In genomic region chr12:21690704-21691368, GRCh38 we compare ENCODE assay signal across 21 cellular contexts. TPM values are rescaled to one million over a fixed set of nuclear protein-coding genes. Genes with fewer than 3 reads are reported as not detected.
DNase-seq lines count a peak whose midpoint lies in the region; ATAC-seq and TF ChIP-seq lines count a peak whose summit lies in the region.
"Had no signal": no experiment of that assay in that cellular context is flagged by ENCODE, and none has a peak within 500 bp of the region (broad histone marks: within the 10 kb centered on the region; RNA-seq: fewer than 3 reads in every experiment).

No MANE protein-coding gene starts in this region.

- intact Hi-C loops in activated CD4-positive, alpha-beta T cell treated with anti-CD3 and anti-CD28 coated beads, Interleukin-2, amount 10 ng/mL, durations not matched to agents 24 days and 14 days (cut with micrococcal nuclease), result no loop called here

- H3K27me3 Mint-ChIP-seq in activated CD4-positive, alpha-beta T cell treated with anti-CD3 and anti-CD28 coated beads, Interleukin-2, amount 10 ng/mL, durations not matched to agents 24 days and 14 days, result peaks cover 2% of the 10 kb centered on the region
- no peaks in the 10 kb centered on the region for H3K27me3 Mint-ChIP-seq in activated naive CD4-positive, alpha-beta T cell treated with anti-CD3 and anti-CD28 coated beads, Interleukin-2, amount 50 U/mL, for 24 hours
- H3K27me3 Mint-ChIP-seq in activated T-helper 17 cell treated with anti-CD3 and anti-CD28 coated beads, Interleukin-2, amount 50 U/mL, for 72 hours, result no peaks in the 10 kb centered on the region
- no peaks in the 10 kb centered on the region for H3K27me3 Mint-ChIP-seq in naive thymus-derived CD8-positive, alpha-beta T cell

- no peak for TF ChIP-seq POLR2A in GM18505 (IDR thresholded peaks at IDR 0.05; ENCODE audit: borderline replicate concordance, extremely low read depth, insufficient read depth, insufficient read length)

- no peak for DNase-seq in activated CD4-positive, alpha-beta T cell treated with anti-CD3 and anti-CD28 coated beads, Interleukin-2, amount 10 ng/mL, durations not matched to agents 24 days and 14 days
- no peak for DNase-seq in activated CD4-positive, alpha-beta T cell treated with anti-CD3 and anti-CD28 coated beads, Interleukin-2, amount 50 U/mL, for 48 hours
- no peak for DNase-seq in activated naive CD4-positive, alpha-beta T cell treated with anti-CD3 and anti-CD28 coated beads, Interleukin-2, amount 50 U/mL, for 16 hours
- peak in 3 of 10 donors; percentile 27 to 57 (median 57) for DNase-seq in naive thymus-derived CD8-positive, alpha-beta T cell
- DNase-seq in germinal center (ENCODE audit: low spot score), result no peak
- DNase-seq: AML-193, C1 segment of cervical spinal cord, COR-L47, DMS79, H7, Karpas-422, MV-4-11, NCI-H1694, NCI-H2081 treated with DMSO at 0.1 percent for 48 hours, NCI-H2171 treated with DMSO at 0.1 percent for 48 hours, NCI-H524 treated with DMSO at 0.1 percent for 48 hours, NCI-H82 had no signal

- peak overlapping the region; percentile 5 for H3K4me3 Mint-ChIP-seq in activated CD4-positive, alpha-beta T cell treated with anti-CD3 and anti-CD28 coated beads, Interleukin-2, amount 10 ng/mL, durations not matched to agents 24 days and 14 days
- peak overlapping the region; percentile 3 for H3K4me3 Mint-ChIP-seq in activated naive CD4-positive, alpha-beta T cell treated with anti-CD3 and anti-CD28 coated beads, Interleukin-2, amount 50 U/mL, for 24 hours
- H3K4me3 Mint-ChIP-seq in activated T-helper 17 cell treated with anti-CD3 and anti-CD28 coated beads, Interleukin-2, amount 50 U/mL, for 72 hours, result peak overlapping the region; percentile 2
- H3K4me3 Mint-ChIP-seq in naive thymus-derived CD8-positive, alpha-beta T cell, result peak overlapping the region in 9 of 10 donors; percentile 6 to 65 (median 42)

- H3K27ac Mint-ChIP-seq in activated CD4-positive, alpha-beta T cell treated with anti-CD3 and anti-CD28 coated beads, Interleukin-2, amount 10 ng/mL, durations not matched to agents 24 days and 14 days, result peak overlapping the region; percentile 25
- H3K27ac Mint-ChIP-seq in activated naive CD4-positive, alpha-beta T cell treated with anti-CD3 and anti-CD28 coated beads, Interleukin-2, amount 50 U/mL, for 24 hours, result peak overlapping the region; percentile 2
- peak overlapping the region; percentile 9 for H3K27ac Mint-ChIP-seq in activated T-helper 17 cell treated with anti-CD3 and anti-CD28 coated beads, Interleukin-2, amount 50 U/mL, for 72 hours
- H3K27ac Mint-ChIP-seq in naive thymus-derived CD8-positive, alpha-beta T cell, result peak overlapping the region; percentile 17 to 90 (median 77)

- H3K4me1 Mint-ChIP-seq in activated CD4-positive, alpha-beta T cell treated with anti-CD3 and anti-CD28 coated beads, Interleukin-2, amount 10 ng/mL, durations not matched to agents 24 days and 14 days, result peaks cover 12% of the 10 kb centered on the region
- peaks cover 31% of the 10 kb centered on the region for H3K4me1 Mint-ChIP-seq in activated naive CD4-positive, alpha-beta T cell treated with anti-CD3 and anti-CD28 coated beads, Interleukin-2, amount 50 U/mL, for 24 hours
- peaks cover 14% of the 10 kb centered on the region for H3K4me1 Mint-ChIP-seq in activated T-helper 17 cell treated with anti-CD3 and anti-CD28 coated beads, Interleukin-2, amount 50 U/mL, for 72 hours
- peaks cover 17 to 24% (median 21%) of the 10 kb centered on the region in 4 donors for H3K4me1 Mint-ChIP-seq in naive thymus-derived CD8-positive, alpha-beta T cell

- ATAC-seq in activated T-helper 17 cell treated with anti-CD3 and anti-CD28 coated beads, Interleukin-2, amount 50 U/mL, for 72 hours (replicated peaks), result peak; percentile 55
- ATAC-seq in naive thymus-derived CD8-positive, alpha-beta T cell, result peak; percentile 67 to 77
- ATAC-seq in GM18505 (IDR thresholded peaks at IDR 0.05; ENCODE audit: unreplicated experiment), result no peak
- ATAC-seq: Panc1 had no signal

- peaks cover 5% of the 10 kb centered on the region for H3K36me3 Mint-ChIP-seq in activated CD4-positive, alpha-beta T cell treated with anti-CD3 and anti-CD28 coated beads, Interleukin-2, amount 10 ng/mL, durations not matched to agents 24 days and 14 days (ENCODE audit: low read depth)
- H3K36me3 Mint-ChIP-seq in activated naive CD4-positive, alpha-beta T cell treated with anti-CD3 and anti-CD28 coated beads, Interleukin-2, amount 50 U/mL, for 24 hours, result peaks cover 11% of the 10 kb centered on the region
- H3K36me3 Mint-ChIP-seq in activated T-helper 17 cell treated with anti-CD3 and anti-CD28 coated beads, Interleukin-2, amount 50 U/mL, for 72 hours (ENCODE audit: low read depth), result no peaks in the 10 kb centered on the region
- peaks cover 0 to 19% (median 19%) of the 10 kb centered on the region in 3 donors for H3K36me3 Mint-ChIP-seq in naive thymus-derived CD8-positive, alpha-beta T cell

- H3K9me3 Mint-ChIP-seq in activated CD4-positive, alpha-beta T cell treated with anti-CD3 and anti-CD28 coated beads, Interleukin-2, amount 10 ng/mL, durations not matched to agents 24 days and 14 days, result peaks cover 12% of the 10 kb centered on the region
- H3K9me3 Mint-ChIP-seq in activated naive CD4-positive, alpha-beta T cell treated with anti-CD3 and anti-CD28 coated beads, Interleukin-2, amount 50 U/mL, for 24 hours, result no peaks in the 10 kb centered on the region
- H3K9me3 Mint-ChIP-seq in activated T-helper 17 cell treated with anti-CD3 and anti-CD28 coated beads, Interleukin-2, amount 50 U/mL, for 72 hours, result peaks cover 12% of the 10 kb centered on the region
- peaks cover 0 to 25% (median 13%) of the 10 kb centered on the region in 9 donors for H3K9me3 Mint-ChIP-seq in naive thymus-derived CD8-positive, alpha-beta T cell

- POLR2A ChIA-PET in naive thymus-derived CD8-positive, alpha-beta T cell (lab: Charles Lee), result interaction anchor here (1.4 to 3.7 kb wide), 2 partner anchors 13 to 33 kb away, joined by 8 to 16 read pairs; partner anchors contain the start of gene LDHB

RNA-seq across cellular contexts. Expression of gene LDHB, which starts 33.2 kb away (rescaled TPM):
- total RNA-seq in activated CD4-positive, alpha-beta T cell treated with anti-CD3 and anti-CD28 coated beads, Interleukin-2, amount 10 ng/mL, durations not matched to agents 24 days and 14 days, result 1,574 and 1,607 TPM in 2 replicates
- 1,000 to 10,000 TPM; 1,054 to 1,593 TPM for total RNA-seq in activated T-helper 17 cell treated with anti-CD3 and anti-CD28 coated beads, Interleukin-2, amount 50 U/mL, for 72 hours
- 1,000 to 10,000 TPM; 1,266 to 1,370 TPM for total RNA-seq in naive thymus-derived CD8-positive, alpha-beta T cell
- polyA plus RNA-seq in naive thymus-derived CD8-positive, alpha-beta T cell, result 1,000 to 10,000 TPM; 1,691 to 2,368 (median 2,237) TPM

Comparison
In these comparisons a context has a peak if more than half of its experiments do, and no peak if none do; other contexts are left out.
1. H3K27ac Mint-ChIP-seq: peak in every context shown above with its lines; median percentile 77 in naive thymus-derived CD8-positive, alpha-beta T cell; 25 in activated CD4-positive, alpha-beta T cell treated with anti-CD3 and anti-CD28 coated beads, Interleukin-2, amount 10 ng/mL, durations not matched to agents 24 days and 14 days; 9 in activated T-helper 17 cell treated with anti-CD3 and anti-CD28 coated beads, Interleukin-2, amount 50 U/mL, for 72 hours; 2 in activated naive CD4-positive, alpha-beta T cell treated with anti-CD3 and anti-CD28 coated beads, Interleukin-2, amount 50 U/mL, for 24 hours.